Comparison of ENCODE assay signal across 14 cellular contexts in the genomic region with DNA sequence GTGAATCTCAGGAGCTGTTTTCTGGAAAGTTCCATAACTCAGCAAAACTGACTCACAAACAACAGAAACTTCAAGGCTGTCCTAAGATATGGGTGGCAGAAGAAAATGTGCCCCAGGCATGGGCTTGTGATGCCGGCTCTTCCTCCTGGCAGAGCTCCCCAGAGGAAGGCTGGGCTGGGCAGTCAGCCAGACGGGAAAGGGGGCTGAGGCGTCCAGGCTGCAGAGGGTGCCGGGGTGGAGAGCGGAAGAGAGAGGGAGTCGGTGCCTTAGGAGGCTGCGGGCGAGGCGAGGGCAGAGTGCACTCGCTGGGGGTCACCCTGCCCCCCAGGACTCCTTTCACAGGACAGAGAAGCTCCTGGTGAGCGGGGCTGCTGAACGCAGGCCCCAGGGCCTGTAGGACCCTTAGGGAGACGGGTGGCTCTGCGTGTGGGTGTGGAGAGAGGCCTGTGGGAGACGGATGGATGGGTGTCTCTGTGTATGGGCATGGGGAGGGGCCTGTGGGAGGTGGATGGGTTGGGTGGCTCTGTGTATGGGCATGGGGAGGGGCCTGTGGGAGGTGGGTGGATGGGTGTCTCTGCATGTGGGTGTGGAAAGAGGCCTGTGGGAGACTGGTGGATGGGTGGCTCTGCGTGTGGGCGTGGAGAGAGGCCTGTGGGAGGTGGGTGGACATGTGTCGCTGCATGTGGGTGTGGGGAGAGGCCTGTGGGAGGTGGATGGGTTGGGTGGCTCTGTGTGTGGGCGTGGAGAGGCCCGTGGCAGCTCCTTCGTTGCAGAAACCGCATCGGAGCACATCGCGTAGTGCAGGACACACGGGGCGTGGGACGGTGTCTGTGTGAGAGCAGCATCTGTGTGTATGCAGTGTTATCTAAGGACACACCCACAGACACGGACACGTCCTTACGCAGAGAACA. TPM values are rescaled to one million over a fixed set of nuclear protein-coding genes. Genes with fewer than 3 reads are reported as not detected.
DNase-seq lines count a peak whose midpoint lies in the region; ATAC-seq and TF ChIP-seq lines count a peak whose summit lies in the region.
"Had no signal": no experiment of that assay in that cellular context is flagged by ENCODE, and none has a peak within 500 bp of the region (broad histone marks: within the 10 kb centered on the region; RNA-seq: fewer than 3 reads in every experiment).

No MANE protein-coding gene starts in this region.

- no peak overlapping the region for H3K4me3 ChIP-seq in heart left ventricle
- H3K4me3 ChIP-seq: BLaER1 treated with 17β-estradiol and CSF1 and Interleukin-3, amounts not matched to agents 10 nM and 100 nM; Peyer's patch had no signal

- ATAC-seq in heart left ventricle = peak in 3 of 4 donors; percentile 8 to 63 (median 37)
- peak; percentile 53 for ATAC-seq in omental fat pad (ENCODE audit: low FRiP score)
- ATAC-seq: activated CD4-positive, CD25-positive, alpha-beta regulatory T cell treated with anti-CD3 and anti-CD28 coated beads, Interleukin-2, amount 50 U/mL, for 24 hours had no signal

- 55 to 62% (median 59%) methylated on average over 28 to 31 of the region's 31 CpGs for WGBS in heart left ventricle, 4 donors

- H3K36me3 Mint-ChIP-seq in CD14-positive monocyte = peaks cover 35 to 61% of the 10 kb centered on the region in 2 donors

- H3K9me3 ChIP-seq in heart left ventricle = no peaks in the 10 kb centered on the region
- H3K9me3 ChIP-seq: BLaER1 treated with 17β-estradiol and CSF1 and Interleukin-3, amounts not matched to agents 10 nM and 100 nM; Peyer's patch had no signal

- no peaks in the 10 kb centered on the region for H3K27me3 ChIP-seq in heart left ventricle
- H3K27me3 ChIP-seq: BLaER1 treated with 17β-estradiol and CSF1 and Interleukin-3, amounts not matched to agents 10 nM and 100 nM; Peyer's patch had no signal

- DNase-seq in CD14-positive monocyte (ENCODE audit: low spot score) = peak; percentile 32
- peak; percentile 84 for DNase-seq in amniotic epithelial cell (ENCODE audit: low read depth)
- DNase-seq in heart left ventricle = peak in 2 of 5 donors; percentile 51 to 63
- DNase-seq in omental fat pad (ENCODE audit: low spot score) = no peak
- DNase-seq in HK-2 (ENCODE audit: unreplicated experiment) = no peak
- DNase-seq in GM20000 (ENCODE audit: low spot score) = no peak
- DNase-seq in DMS153 (lab: John Stamatoyannopoulos, UW) = no peak
- DNase-seq in stimulated activated naive CD4-positive, alpha-beta T cell treated with Interleukin-2 at 50 U/mL for 16 hours (lab: John Stamatoyannopoulos, UW) = no peak
- DNase-seq: activated naive CD8-positive, alpha-beta T cell treated with anti-CD3 and anti-CD28 coated beads for 36 hours; foreskin fibroblast; naive B cell had no signal

- H3K4me3 Mint-ChIP-seq in CD14-positive monocyte = no peak overlapping the region
- H3K4me3 Mint-ChIP-seq: activated naive CD8-positive, alpha-beta T cell treated with anti-CD3 and anti-CD28 coated beads for 36 hours had no signal

- H3K27me3 Mint-ChIP-seq in CD14-positive monocyte (ENCODE audit: low read depth in 3 of 3) = no peaks in the 10 kb centered on the region
- H3K27me3 Mint-ChIP-seq: activated naive CD8-positive, alpha-beta T cell treated with anti-CD3 and anti-CD28 coated beads for 36 hours; naive B cell had no signal

- H3K27ac Mint-ChIP-seq in CD14-positive monocyte = peak overlapping the region in 3 of 7 donors; percentile 8 to 48 (median 36)
- H3K27ac Mint-ChIP-seq: activated naive CD8-positive, alpha-beta T cell treated with anti-CD3 and anti-CD28 coated beads for 36 hours had no signal

- peaks cover 28% of the 10 kb centered on the region for H3K4me1 Mint-ChIP-seq in CD14-positive monocyte

- H3K27ac ChIP-seq in heart left ventricle = peak overlapping the region in 3 of 12 donors; percentile 1 to 23 (median 14)

- peaks cover 0 to 9% (median 3%) of the 10 kb centered on the region in 9 donors for H3K36me3 ChIP-seq in heart left ventricle

- TF ChIP-seq CTCF in CD14-positive monocyte (IDR thresholded peaks at IDR 0.05) (no peak), heart left ventricle (IDR thresholded peaks at IDR 0.05) (no peak), omental fat pad (IDR thresholded peaks at IDR 0.05) (no peak), GM20000 (IDR thresholded peaks at IDR 0.05; ENCODE audit: extremely low read depth, missing control alignments) (no peak)

- H3K9me3 Mint-ChIP-seq in CD14-positive monocyte = peaks cover 0 to 15% (median 8%) of the 10 kb centered on the region in 7 donors
- H3K9me3 Mint-ChIP-seq: activated naive CD8-positive, alpha-beta T cell treated with anti-CD3 and anti-CD28 coated beads for 36 hours; naive B cell had no signal

- TF ChIP-seq POLR2A in heart left ventricle (IDR thresholded peaks at IDR 0.05) = no peak

- peaks cover 0 to 39% (median 17%) of the 10 kb centered on the region in 12 donors for H3K4me1 ChIP-seq in heart left ventricle

- intact Hi-C loops in CD14-positive monocyte (cut with micrococcal nuclease) (no loop called here), heart left ventricle (cut with DNase I) (no loop called here)

RNA-seq across cellular contexts. Expression of a gene that starts 15.9 kb away (rescaled TPM):
- 1 to 10 TPM; 7.0 to 8.3 TPM for polyA plus RNA-seq in CD14-positive monocyte
- total RNA-seq in heart left ventricle = 10 to 100 TPM; 16.2 to 45.7 (median 21.8) TPM
- polyA plus RNA-seq in heart left ventricle = 10 to 100 TPM; 24.7 to 26.6 TPM
- 10 to 100 TPM; 31.0 to 67.1 (median 48.8) TPM for total RNA-seq in omental fat pad

RNA-seq across cellular contexts. Expression of a gene that starts 32.6 kb away (rescaled TPM):
- polyA plus RNA-seq in CD14-positive monocyte (10 to 100 TPM in 1 of 2 donors, 1 to 10 TPM in 1; 9.5 to 11.1 TPM), heart left ventricle (1 to 10 TPM; 5.2 to 9.8 TPM)
- total RNA-seq in heart left ventricle (10 to 100 TPM in 3 of 9 donors, 1 to 10 TPM in 6; 5.6 to 20.5 (median 8.9) TPM), omental fat pad (10 to 100 TPM in 3 of 4 donors, 1 to 10 TPM in 1; 9.4 to 21.1 (median 19.0) TPM)

RNA-seq across cellular contexts. Expression of a gene that starts 47.2 kb away (rescaled TPM):
- polyA plus RNA-seq in CD14-positive monocyte = 1 to 10 TPM; 4.2 to 7.2 TPM
- total RNA-seq in heart left ventricle = 10 to 100 TPM in 2 of 9 donors, 1 to 10 TPM in 7; 1.4 to 12.9 (median 5.6) TPM
- polyA plus RNA-seq in heart left ventricle = 1 to 10 TPM; 2.0 to 4.4 TPM
- 10 to 100 TPM in 1 of 4 donors, 1 to 10 TPM in 3; 8.7 to 19.0 (median 9.4) TPM for total RNA-seq in omental fat pad

RNA-seq across cellular contexts. Expression of a gene that starts 47.4 kb away (rescaled TPM):
- polyA plus RNA-seq in CD14-positive monocyte (100 to 1,000 TPM; 367 to 397 TPM), heart left ventricle (1,000 to 10,000 TPM in 1 of 2 donors, 100 to 1,000 TPM in 1; 552 to 2,413 TPM)
- total RNA-seq in heart left ventricle (100 to 1,000 TPM; 210 to 906 (median 800) TPM), omental fat pad (100 to 1,000 TPM in 2 of 4 donors, 10 to 100 TPM in 2; 54.3 to 147 (median 107) TPM)

Comparison
In these comparisons a context has a peak if more than half of its experiments do, and no peak if none do; other contexts are left out.
1. DNase-seq: peak in CD14-positive monocyte (single experiment) and amniotic epithelial cell (single experiment); none in omental fat pad (single experiment), HK-2 (single experiment), GM20000 (single experiment), DMS153 (single experiment) and stimulated activated naive CD4-positive, alpha-beta T cell treated with Interleukin-2 at 50 U/mL for 16 hours (single experiment).